ENCODE assay signal across 15 cellular contexts in genomic region chr17:17506181-17506741, GRCh38. TPM values are rescaled to one million over a fixed set of nuclear protein-coding genes. Genes with fewer than 3 reads are reported as not detected.
DNase-seq lines count a peak whose midpoint lies in the region; ATAC-seq and TF ChIP-seq lines count a peak whose summit lies in the region.
"Had no signal": no experiment of that assay in that cellular context is flagged by ENCODE, and none has a peak within 500 bp of the region (broad histone marks: within the 10 kb centered on the region; RNA-seq: fewer than 3 reads in every experiment).

No MANE protein-coding gene starts in this region.

- intact Hi-C loops in Right ventricle myocardium superior (cut with DNase I) (no loop called here), spleen (cut with DNase I; ENCODE audit: low total_unique reads) (loop anchor here (10.0 kb wide), 1 partner anchor 109 kb away; no protein-coding TSS in a partner anchor)

- no peaks in the 10 kb centered on the region for H3K27me3 Mint-ChIP-seq in neural progenitor cell (ENCODE audit: insufficient read depth, low read depth)

- H3K4me3 Mint-ChIP-seq in neural progenitor cell, result no peak overlapping the region
- H3K4me3 Mint-ChIP-seq: nephron progenitor cell; stimulated activated effector memory CD8-positive, alpha-beta T cell treated with anti-CD3 and anti-CD28 coated beads, Interleukin-12 subunit alpha, Interleukin-12 subunit beta, amount 100 ng/mL, for 72 hours had no signal

- 55 to 80% (median 76%) methylated on average over 7 to 22 of the region's 22 CpGs for WGBS in spleen, 5 donors

- no peak overlapping the region for H3K9ac ChIP-seq in neural progenitor cell

- H3K27me3 ChIP-seq in spleen (replicated peaks in 1 of 7), result no peaks in the 10 kb centered on the region
- H3K27me3 ChIP-seq in neural progenitor cell, result no peaks in the 10 kb centered on the region
- H3K27me3 ChIP-seq: tibial artery had no signal

- no peak overlapping the region for H3K4me3 ChIP-seq in spleen
- H3K4me3 ChIP-seq in neural progenitor cell, result no peak overlapping the region
- H3K4me3 ChIP-seq: tibial artery had no signal

- no peaks in the 10 kb centered on the region for H3K9me3 Mint-ChIP-seq in neural progenitor cell
- H3K9me3 Mint-ChIP-seq: nephron progenitor cell; stimulated activated effector memory CD8-positive, alpha-beta T cell treated with anti-CD3 and anti-CD28 coated beads, Interleukin-12 subunit alpha, Interleukin-12 subunit beta, amount 100 ng/mL, for 72 hours had no signal

- ATAC-seq in Right ventricle myocardium superior (ENCODE audit: poor library complexity), result peak; percentile 9
- ATAC-seq: stimulated activated effector memory CD8-positive, alpha-beta T cell treated with anti-CD3 and anti-CD28 coated beads, Interleukin-12 subunit alpha, Interleukin-12 subunit beta, amount 100 ng/mL, for 72 hours had no signal

- H3K36me3 ChIP-seq in spleen, result peaks cover 0 to 4% (median 0%) of the 10 kb centered on the region in 6 donors
- no peaks in the 10 kb centered on the region for H3K36me3 ChIP-seq in neural progenitor cell

- TF ChIP-seq CTCF in spleen (IDR thresholded peaks at IDR 0.05 in 8 of 11, conservative IDR thresholded peaks at IDR 0.05 in 3 of 11) (no peak), neural progenitor cell (IDR thresholded peaks at IDR 0.05) (no peak)

- no peaks in the 10 kb centered on the region for H3K36me3 Mint-ChIP-seq in neural progenitor cell
- H3K36me3 Mint-ChIP-seq: stimulated activated effector memory CD8-positive, alpha-beta T cell treated with anti-CD3 and anti-CD28 coated beads, Interleukin-12 subunit alpha, Interleukin-12 subunit beta, amount 100 ng/mL, for 72 hours had no signal

- no peaks in the 10 kb centered on the region for H3F3A ChIP-seq in neural progenitor cell (ENCODE audit: low read depth)

- no peaks in the 10 kb centered on the region for H3K79me2 ChIP-seq in neural progenitor cell (ENCODE audit: low read depth)

- H2AFZ ChIP-seq in neural progenitor cell (replicated peaks), result no peak overlapping the region

- H4K20me1 ChIP-seq in neural progenitor cell (ENCODE audit: low read depth), result no peaks in the 10 kb centered on the region

- H3K9me3 ChIP-seq in spleen (no peaks in the 10 kb centered on the region), neural progenitor cell (ENCODE audit: low read depth) (no peaks in the 10 kb centered on the region)
- H3K9me3 ChIP-seq: tibial artery had no signal

- no peak overlapping the region for H3K4me2 ChIP-seq in neural progenitor cell

- H3K4me1 ChIP-seq in spleen, result peaks cover 0 to 19% (median 11%) of the 10 kb centered on the region in 6 donors
- peaks cover 5% of the 10 kb centered on the region for H3K4me1 ChIP-seq in neural progenitor cell

- no peak for TF ChIP-seq POLR2A in spleen (IDR thresholded peaks at IDR 0.05)

- DNase-seq in anterior cingulate cortex (lab: John Stamatoyannopoulos, UW), result peak in 33 of 58 donors; percentile 20 to 68 (median 45)
- peak; percentile 69 for DNase-seq in Right ventricle myocardium superior
- DNase-seq in medulla oblongata (ENCODE audit: extremely low spot score), result peak; percentile 61
- no peak for DNase-seq in spleen
- no peak for DNase-seq in neural progenitor cell (ENCODE audit: low spot score)
- DNase-seq in GF-D8 (lab: John Stamatoyannopoulos, UW), result no peak
- DNase-seq in COLO668 (lab: John Stamatoyannopoulos, UW; ENCODE audit: unreplicated experiment), result no peak
- no peak for DNase-seq in NCI-H1417 (lab: John Stamatoyannopoulos, UW)
- DNase-seq: activated CD4-positive, alpha-beta T cell treated with anti-CD3 and anti-CD28 coated beads, Interleukin-2, amount 50 U/mL, for 48 hours; activated gamma-delta T cell treated with Interleukin-2 at 50 U/mL for 16 hours; amniotic stem cell; nephron progenitor cell; T-helper 1 cell; tibial artery had no signal

- H3K27ac ChIP-seq in spleen, result peak overlapping the region in 7 of 8 donors; percentile 55 to 75 (median 67)
- H3K27ac ChIP-seq in neural progenitor cell, result no peak overlapping the region
- H3K27ac ChIP-seq: tibial artery had no signal

- no peak overlapping the region for H3K27ac Mint-ChIP-seq in neural progenitor cell
- H3K27ac Mint-ChIP-seq: nephron progenitor cell; stimulated activated effector memory CD8-positive, alpha-beta T cell treated with anti-CD3 and anti-CD28 coated beads, Interleukin-12 subunit alpha, Interleukin-12 subunit beta, amount 100 ng/mL, for 72 hours had no signal

- H3K4me1 Mint-ChIP-seq in neural progenitor cell, result peaks cover 24% of the 10 kb centered on the region

RNA-seq across cellular contexts. Expression of gene RASD1, which starts 10.1 kb away (rescaled TPM):
- total RNA-seq in Right ventricle myocardium superior (39.8 TPM), spleen (10 to 100 TPM in 5 of 7 donors, 1 to 10 TPM in 2; 6.6 to 52.3 (median 13.1) TPM), neural progenitor cell (ENCODE audit: low replicate concordance) (0.88 and 2.8 TPM in 2 replicates)
- polyA plus RNA-seq in spleen, result 1 to 10 TPM; 2.9 to 7.9 (median 3.3) TPM

RNA-seq across cellular contexts. Expression of gene MED9, which starts 29.5 kb away (rescaled TPM):
- 37.5 TPM for total RNA-seq in Right ventricle myocardium superior
- 10 to 100 TPM; 13.8 to 19.2 (median 16.6) TPM for total RNA-seq in spleen
- 10 to 100 TPM in 2 of 3 donors, 1 to 10 TPM in 1; 8.5 to 13.7 (median 10.3) TPM for polyA plus RNA-seq in spleen
- total RNA-seq in neural progenitor cell (ENCODE audit: low replicate concordance), result 15.7 and 28.0 TPM in 2 replicates

Comparison
In these comparisons a context has a peak if more than half of its experiments do, and no peak if none do; other contexts are left out.
1. DNase-seq: peak in anterior cingulate cortex (33 of 58), Right ventricle myocardium superior (single experiment) and medulla oblongata (single experiment); none in spleen (single experiment), neural progenitor cell (single experiment), GF-D8 (single experiment), COLO668 (single experiment) and NCI-H1417 (0 of 3).